Comparison of ENCODE assay signal across 1 cellular context in the genomic region with DNA sequence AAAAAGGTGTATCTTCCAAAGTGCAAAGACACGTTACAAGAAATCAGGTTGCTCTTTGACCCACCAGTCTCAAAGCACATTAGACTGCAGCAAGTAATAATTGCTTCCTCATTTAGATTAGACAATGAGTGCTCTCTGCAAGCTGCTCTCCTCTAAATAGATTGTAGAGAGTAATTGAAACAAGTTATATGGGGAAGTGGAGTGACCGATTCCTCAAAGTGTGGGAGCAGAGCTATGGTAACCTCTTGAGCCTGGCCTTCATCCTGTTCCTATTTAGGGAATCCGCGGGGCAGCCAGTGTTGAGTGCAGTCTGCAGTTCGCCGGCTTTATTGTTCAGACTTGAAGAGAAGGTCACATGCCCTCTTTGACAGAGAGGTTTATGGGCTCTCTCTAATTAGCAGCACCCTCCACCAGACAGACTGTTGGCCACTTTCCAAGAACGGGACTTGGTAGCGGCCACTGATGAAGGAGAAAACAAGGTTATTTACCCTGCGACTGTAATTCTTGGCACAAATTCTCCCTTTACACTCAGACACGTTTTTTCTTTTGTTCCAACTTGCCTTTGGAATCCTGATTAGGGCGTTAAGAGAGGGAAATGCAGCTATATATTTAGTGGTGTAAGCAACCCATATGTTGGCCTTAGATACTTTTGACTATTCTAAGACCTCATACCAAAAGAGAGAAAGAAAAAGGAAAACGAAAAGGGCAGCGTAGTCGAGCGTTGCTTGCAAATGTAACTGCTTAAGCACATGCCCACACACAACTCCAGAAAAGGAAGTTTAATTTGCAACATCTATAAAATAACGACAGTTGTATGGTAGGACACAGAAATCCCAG.
TF ChIP-seq lines count a peak whose summit lies in the region.

No MANE protein-coding gene starts in this region.

TF ChIP-seq in HEK293, 187 proteins besides CTCF, POLR2A, EP300 and RAD21 (continued from another document):
- TF ChIP-seq, protein P1, sequence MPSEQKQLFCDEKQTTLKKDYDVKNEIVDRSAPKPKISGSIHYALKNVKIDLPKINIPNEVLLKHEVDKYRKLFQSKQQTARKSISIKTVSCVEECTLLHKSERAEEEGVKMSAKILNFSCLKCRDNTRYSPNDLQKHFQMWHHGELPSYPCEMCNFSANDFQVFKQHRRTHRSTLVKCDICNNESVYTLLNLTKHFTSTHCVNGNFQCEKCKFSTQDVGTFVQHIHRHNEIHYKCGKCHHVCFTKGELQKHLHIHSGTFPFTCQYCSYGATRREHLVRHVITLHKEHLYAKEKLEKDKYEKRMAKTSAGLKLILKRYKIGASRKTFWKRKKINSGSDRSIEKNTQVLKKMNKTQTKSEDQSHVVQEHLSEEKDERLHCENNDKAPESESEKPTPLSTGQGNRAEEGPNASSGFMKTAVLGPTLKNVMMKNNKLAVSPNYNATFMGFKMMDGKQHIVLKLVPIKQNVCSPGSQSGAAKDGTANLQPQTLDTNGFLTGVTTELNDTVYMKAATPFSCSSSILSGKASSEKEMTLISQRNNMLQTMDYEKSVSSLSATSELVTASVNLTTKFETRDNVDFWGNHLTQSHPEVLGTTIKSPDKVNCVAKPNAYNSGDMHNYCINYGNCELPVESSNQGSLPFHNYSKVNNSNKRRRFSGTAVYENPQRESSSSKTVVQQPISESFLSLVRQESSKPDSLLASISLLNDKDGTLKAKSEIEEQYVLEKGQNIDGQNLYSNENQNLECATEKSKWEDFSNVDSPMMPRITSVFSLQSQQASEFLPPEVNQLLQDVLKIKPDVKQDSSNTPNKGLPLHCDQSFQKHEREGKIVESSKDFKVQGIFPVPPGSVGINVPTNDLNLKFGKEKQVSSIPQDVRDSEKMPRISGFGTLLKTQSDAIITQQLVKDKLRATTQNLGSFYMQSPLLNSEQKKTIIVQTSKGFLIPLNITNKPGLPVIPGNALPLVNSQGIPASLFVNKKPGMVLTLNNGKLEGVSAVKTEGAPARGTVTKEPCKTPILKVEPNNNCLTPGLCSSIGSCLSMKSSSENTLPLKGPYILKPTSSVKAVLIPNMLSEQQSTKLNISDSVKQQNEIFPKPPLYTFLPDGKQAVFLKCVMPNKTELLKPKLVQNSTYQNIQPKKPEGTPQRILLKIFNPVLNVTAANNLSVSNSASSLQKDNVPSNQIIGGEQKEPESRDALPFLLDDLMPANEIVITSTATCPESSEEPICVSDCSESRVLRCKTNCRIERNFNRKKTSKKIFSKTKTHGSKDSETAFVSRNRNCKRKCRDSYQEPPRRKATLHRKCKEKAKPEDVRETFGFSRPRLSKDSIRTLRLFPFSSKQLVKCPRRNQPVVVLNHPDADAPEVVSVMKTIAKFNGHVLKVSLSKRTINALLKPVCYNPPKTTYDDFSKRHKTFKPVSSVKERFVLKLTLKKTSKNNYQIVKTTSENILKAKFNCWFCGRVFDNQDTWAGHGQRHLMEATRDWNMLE (tag by site-specific recombination; conservative IDR thresholded peaks at IDR 0.05; ENCODE audit: low read depth), result no peak
- peak; percentile 97 for TF ChIP-seq OSR2 (tag by site-specific recombination; IDR thresholded peaks at IDR 0.05)
- no peak for TF ChIP-seq ZNF626 (tag by site-specific recombination; IDR thresholded peaks at IDR 0.05)
- TF ChIP-seq, protein P2, sequence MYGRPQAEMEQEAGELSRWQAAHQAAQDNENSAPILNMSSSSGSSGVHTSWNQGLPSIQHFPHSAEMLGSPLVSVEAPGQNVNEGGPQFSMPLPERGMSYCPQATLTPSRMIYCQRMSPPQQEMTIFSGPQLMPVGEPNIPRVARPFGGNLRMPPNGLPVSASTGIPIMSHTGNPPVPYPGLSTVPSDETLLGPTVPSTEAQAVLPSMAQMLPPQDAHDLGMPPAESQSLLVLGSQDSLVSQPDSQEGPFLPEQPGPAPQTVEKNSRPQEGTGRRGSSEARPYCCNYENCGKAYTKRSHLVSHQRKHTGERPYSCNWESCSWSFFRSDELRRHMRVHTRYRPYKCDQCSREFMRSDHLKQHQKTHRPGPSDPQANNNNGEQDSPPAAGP (tag by site-specific recombination; IDR thresholded peaks at IDR 0.05), result peak; percentile 39
